ENCODE assay signal across 16 cellular contexts in the genomic region with DNA sequence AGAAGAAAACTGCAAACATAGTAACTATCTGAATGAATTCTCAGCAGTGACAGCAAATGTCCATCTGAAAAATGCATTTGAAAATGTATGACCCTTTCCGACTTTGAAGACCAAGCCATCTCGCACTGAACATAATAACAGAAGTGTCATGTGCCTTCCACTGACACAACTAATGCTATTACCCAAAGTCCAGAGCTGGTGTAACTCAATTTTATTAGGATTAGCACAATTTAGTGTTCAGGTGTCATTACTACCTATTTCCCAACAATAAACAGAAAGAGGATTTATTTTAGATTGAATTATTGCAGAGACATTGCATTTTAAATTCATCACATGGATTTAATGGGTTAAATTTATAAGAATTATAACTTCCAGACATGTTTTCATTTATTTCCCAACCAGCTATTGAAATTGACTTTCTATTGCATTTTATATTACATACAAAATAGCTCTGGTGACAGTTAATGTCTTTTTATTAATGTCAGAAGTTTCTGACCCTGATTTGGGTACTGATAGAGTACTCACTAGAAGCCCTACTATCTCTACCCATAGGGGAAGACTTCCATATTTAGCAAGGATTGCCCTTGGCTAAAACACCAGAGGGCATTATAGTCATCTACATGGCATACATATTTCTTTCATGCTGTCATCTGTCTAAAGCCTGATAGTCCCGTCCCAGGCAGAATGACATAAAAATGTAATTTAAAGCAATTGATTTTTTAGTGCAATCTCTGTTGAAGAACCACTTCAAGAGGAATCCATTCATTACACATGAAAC. TPM values are rescaled to one million over a fixed set of nuclear protein-coding genes. Genes with fewer than 3 reads are reported as not detected.
DNase-seq lines count a peak whose midpoint lies in the region; ATAC-seq, FAIRE-seq and TF ChIP-seq lines count a peak whose summit lies in the region.
"Had no signal": no experiment of that assay in that cellular context is flagged by ENCODE, and none has a peak within 500 bp of the region (broad histone marks: within the 10 kb centered on the region; RNA-seq: fewer than 3 reads in every experiment).

No MANE protein-coding gene starts in this region.

- no peak overlapping the region for H3K4me3 ChIP-seq in AG10803 (ENCODE audit: low read length)
- H3K4me3 ChIP-seq: gastrocnemius medialis had no signal

- no peak for ATAC-seq in stimulated activated naive CD8-positive, alpha-beta T cell treated with anti-CD3 and anti-CD28 coated beads, Interleukin-15, Interleukin-2, amounts not matched to agents 100 U/mL and 50 U/mL, for 24 hours
- ATAC-seq: gastrocnemius medialis; stimulated activated naive CD8-positive, alpha-beta T cell treated with anti-CD3 and anti-CD28 coated beads, Interleukin-15, amount 100 ng/mL, for 72 hours; T-cell had no signal

- TF ChIP-seq POLR2A in H54 (IDR thresholded peaks at IDR 0.05; ENCODE audit: low read depth, low read length): no peak

- TF ChIP-seq CTCF in AG10803 (conservative IDR thresholded peaks at IDR 0.05; ENCODE audit: low read length): no peak; the same call in 1 of the 2 replicates

- peak; percentile 89 for FAIRE-seq in H54 (lab: Jason Lieb, UNC)

- DNase-seq in AG10803 (ENCODE audit: low read depth) (peak; percentile 26), H54 (ENCODE audit: insufficient read length, low spot score) (peak; percentile 34), SK-N-DZ (ENCODE audit: low spot score) (peak; percentile 77), glomerular visceral epithelial cell (ENCODE audit: extremely low spot score) (peak; percentile 31), NOMO-1 (lab: John Stamatoyannopoulos, UW; ENCODE audit: unreplicated experiment in 2 of 2) (no peak), globus pallidus (ENCODE audit: low spot score) (no peak)
- DNase-seq in stimulated activated CD4-positive, alpha-beta T cell treated with anti-CD3 and anti-CD28 coated beads, Interleukin-12 subunit alpha, Interleukin-12 subunit beta, amount 100 ng/mL, for 4 hours: no peak
- no peak for DNase-seq in stimulated activated naive CD8-positive, alpha-beta T cell treated with anti-CD3 and anti-CD28 coated beads, Interleukin-15, Interleukin-2, amounts not matched to agents 100 U/mL and 50 U/mL, for 24 hours
- DNase-seq: activated CD4-positive, alpha-beta T cell treated with anti-CD3 and anti-CD28 coated beads, Interleukin-2, amount 10 ng/mL, durations not matched to agents 7 days and 5 days; activated effector memory CD4-positive, alpha-beta T cell treated with anti-CD3 and anti-CD28 coated beads, Interleukin-2, amount 50 U/mL, for 16 hours; DMS79; gastrocnemius medialis; NCI-H446; stimulated activated CD4-positive, alpha-beta T cell treated with anti-CD3 and anti-CD28 coated beads, Interleukin-4, amount 100 ng/mL, for 1 hour; stimulated activated naive CD8-positive, alpha-beta T cell treated with anti-CD3 and anti-CD28 coated beads, Interleukin-15, amount 100 ng/mL, for 72 hours; T-cell had no signal

RNA-seq across cellular contexts. Expression of a gene that starts 7.0 kb away (rescaled TPM):
- 29.2 and 29.5 TPM in 2 replicates for polyA plus RNA-seq in SK-N-DZ (2014; cell fraction: cytosol; rRNA removed)
- polyA plus RNA-seq in SK-N-DZ (2014; cell fraction: nucleus; rRNA removed): 13.6 and 14.8 TPM in 2 replicates

Comparison
In these comparisons a context has a peak if more than half of its experiments do, and no peak if none do; other contexts are left out.
1. DNase-seq: peak in AG10803 (single experiment), H54 (single experiment), SK-N-DZ (single experiment) and glomerular visceral epithelial cell (single experiment); none in NOMO-1 (0 of 2), globus pallidus (single experiment), stimulated activated CD4-positive, alpha-beta T cell treated with anti-CD3 and anti-CD28 coated beads, Interleukin-12 subunit alpha, Interleukin-12 subunit beta, amount 100 ng/mL, for 4 hours (single experiment) and stimulated activated naive CD8-positive, alpha-beta T cell treated with anti-CD3 and anti-CD28 coated beads, Interleukin-15, Interleukin-2, amounts not matched to agents 100 U/mL and 50 U/mL, for 24 hours (single experiment).